Comparison of ENCODE assay signal across 9 cellular contexts in genomic region chr10:80460399-80461207, GRCh38. TPM values are rescaled to one million over a fixed set of nuclear protein-coding genes. Genes with fewer than 3 reads are reported as not detected.
DNase-seq lines count a peak whose midpoint lies in the region; ATAC-seq and TF ChIP-seq lines count a peak whose summit lies in the region.
"Had no signal": no experiment of that assay in that cellular context is flagged by ENCODE, and none has a peak within 500 bp of the region (broad histone marks: within the 10 kb centered on the region; RNA-seq: fewer than 3 reads in every experiment).

No MANE protein-coding gene starts in this region.

- H3K36me3 Mint-ChIP-seq in activated T-helper 1 cell treated with anti-CD3 and anti-CD28 coated beads, Interleukin-12 subunit alpha, Interleukin-12 subunit beta, Interleukin-2, Interleukin-4 antibody, amounts not matched to agents 30 ng/mL and 10 ng/mL and 1 ng/mL, durations not matched to agents 14 hours and 24 hours and 36 hours (ENCODE audit: low read depth), result peaks cover 19% of the 10 kb centered on the region
- peaks cover 2% of the 10 kb centered on the region for H3K36me3 Mint-ChIP-seq in progenitor cell of endocrine pancreas (ENCODE audit: insufficient read depth)

- H3K4me1 ChIP-seq in HUES64 (ENCODE audit: insufficient read depth, low read length), result peaks cover 67% of the 10 kb centered on the region
- H3K4me1 ChIP-seq in left ventricle myocardium inferior, result peaks cover 100% of the 10 kb centered on the region

- peak overlapping the region; percentile 30 for H3K4me3 ChIP-seq in HUES64 (ENCODE audit: low read length)
- H3K4me3 ChIP-seq in left ventricle myocardium inferior, result peak overlapping the region; percentile 99

- H3K27ac ChIP-seq in C4-2B, result peak overlapping the region; percentile 85
- H3K27ac ChIP-seq in HUES64 (ENCODE audit: low read depth, low read length), result peak overlapping the region; percentile 66
- peak overlapping the region; percentile 100 for H3K27ac ChIP-seq in left ventricle myocardium inferior (replicated peaks)

- no peaks in the 10 kb centered on the region for H3K36me3 ChIP-seq in HUES64 (ENCODE audit: insufficient read depth, low read length)
- no peaks in the 10 kb centered on the region for H3K36me3 ChIP-seq in left ventricle myocardium inferior

- 79% methylated on average over 6 of the region's 6 CpGs for WGBS in HUES64

- H3K27me3 Mint-ChIP-seq in activated T-helper 1 cell treated with anti-CD3 and anti-CD28 coated beads, Interleukin-12 subunit alpha, Interleukin-12 subunit beta, Interleukin-2, Interleukin-4 antibody, amounts not matched to agents 30 ng/mL and 10 ng/mL and 1 ng/mL, durations not matched to agents 14 hours and 24 hours and 36 hours (ENCODE audit: insufficient read depth), result no peaks in the 10 kb centered on the region
- H3K27me3 Mint-ChIP-seq in progenitor cell of endocrine pancreas, result no peaks in the 10 kb centered on the region

- no peaks in the 10 kb centered on the region for H3K9me3 ChIP-seq in HUES64 (ENCODE audit: insufficient read depth, low read depth, low read length)
- no peaks in the 10 kb centered on the region for H3K9me3 ChIP-seq in left ventricle myocardium inferior (replicated peaks)

- TF ChIP-seq CTCF in C4-2B (conservative IDR thresholded peaks at IDR 0.05) (no peak), left ventricle myocardium inferior (IDR thresholded peaks at IDR 0.05; ENCODE audit: borderline replicate concordance) (no peak), progenitor cell of endocrine pancreas (IDR thresholded peaks at IDR 0.05; ENCODE audit: unreplicated experiment) (no peak)

- H3K4me3 Mint-ChIP-seq in activated T-helper 1 cell treated with anti-CD3 and anti-CD28 coated beads, Interleukin-12 subunit alpha, Interleukin-12 subunit beta, Interleukin-2, Interleukin-4 antibody, amounts not matched to agents 30 ng/mL and 10 ng/mL and 1 ng/mL, durations not matched to agents 14 hours and 24 hours and 36 hours, result peak overlapping the region; percentile 98
- peak overlapping the region; percentile 61 for H3K4me3 Mint-ChIP-seq in progenitor cell of endocrine pancreas (ENCODE audit: low read depth)

- intact Hi-C loops in activated T-helper 1 cell treated with anti-CD3 and anti-CD28 coated beads, Interleukin-12 subunit alpha, Interleukin-12 subunit beta, Interleukin-2, Interleukin-4 antibody, amounts not matched to agents 30 ng/mL and 10 ng/mL and 1 ng/mL, durations not matched to agents 14 hours and 24 hours and 36 hours (cut with micrococcal nuclease), result loop anchor here (10.0 kb wide), 1 partner anchor 1216 kb away; no protein-coding TSS in a partner anchor
- intact Hi-C loops in left ventricle myocardium inferior (cut with micrococcal nuclease), result no loop called here

- H3K9me3 Mint-ChIP-seq in activated T-helper 1 cell treated with anti-CD3 and anti-CD28 coated beads, Interleukin-12 subunit alpha, Interleukin-12 subunit beta, Interleukin-2, Interleukin-4 antibody, amounts not matched to agents 30 ng/mL and 10 ng/mL and 1 ng/mL, durations not matched to agents 14 hours and 24 hours and 36 hours, result no peaks in the 10 kb centered on the region
- H3K9me3 Mint-ChIP-seq in progenitor cell of endocrine pancreas (ENCODE audit: low read depth), result no peaks in the 10 kb centered on the region

- DNase-seq in activated T-helper 1 cell treated with anti-CD3 and anti-CD28 coated beads, Interleukin-12 subunit alpha, Interleukin-12 subunit beta, Interleukin-2, Interleukin-4 antibody, amounts not matched to agents 30 ng/mL and 10 ng/mL and 1 ng/mL, durations not matched to agents 14 hours and 24 hours and 36 hours (ENCODE audit: low spot score), result no peak
- DNase-seq in left ventricle myocardium inferior, result no peak
- DNase-seq in progenitor cell of endocrine pancreas (ENCODE audit: low spot score, unreplicated experiment), result peak; percentile 77
- no peak for DNase-seq in NCI-H1092 (lab: John Stamatoyannopoulos, UW)
- DNase-seq: left cardiac atrium had no signal

- H3K27ac Mint-ChIP-seq in activated T-helper 1 cell treated with anti-CD3 and anti-CD28 coated beads, Interleukin-12 subunit alpha, Interleukin-12 subunit beta, Interleukin-2, Interleukin-4 antibody, amounts not matched to agents 30 ng/mL and 10 ng/mL and 1 ng/mL, durations not matched to agents 14 hours and 24 hours and 36 hours, result peak overlapping the region; percentile 88
- peak overlapping the region; percentile 98 for H3K27ac Mint-ChIP-seq in progenitor cell of endocrine pancreas

- ATAC-seq in HG02840 (IDR thresholded peaks at IDR 0.05; ENCODE audit: low FRiP score, unreplicated experiment) (no peak), HG03439 (IDR thresholded peaks at IDR 0.05; ENCODE audit: unreplicated experiment) (no peak)

- peak overlapping the region; percentile 42 for H3K9ac ChIP-seq in HUES64 (ENCODE audit: low read depth, low read length)

- H3K27me3 ChIP-seq in HUES64 (ENCODE audit: insufficient read depth, low read length), result peaks cover 5% of the 10 kb centered on the region
- H3K27me3 ChIP-seq in left ventricle myocardium inferior (ENCODE audit: low read depth), result no peaks in the 10 kb centered on the region

- H3K4me1 Mint-ChIP-seq in activated T-helper 1 cell treated with anti-CD3 and anti-CD28 coated beads, Interleukin-12 subunit alpha, Interleukin-12 subunit beta, Interleukin-2, Interleukin-4 antibody, amounts not matched to agents 30 ng/mL and 10 ng/mL and 1 ng/mL, durations not matched to agents 14 hours and 24 hours and 36 hours (ENCODE audit: low read depth), result peaks cover 98% of the 10 kb centered on the region
- H3K4me1 Mint-ChIP-seq in progenitor cell of endocrine pancreas (ENCODE audit: low read depth), result peaks cover 86% of the 10 kb centered on the region

RNA-seq across cellular contexts. Expression of gene TSPAN14, which starts 6.5 kb away (rescaled TPM):
- polyA plus RNA-seq in HUES64 (2013, experiment 1 of 2), result 67.4 TPM
- polyA plus RNA-seq in HUES64 (2013, experiment 2 of 2), result 75.6 TPM
- total RNA-seq in activated T-helper 1 cell treated with anti-CD3 and anti-CD28 coated beads, Interleukin-12 subunit alpha, Interleukin-12 subunit beta, Interleukin-2, Interleukin-4 antibody, amounts not matched to agents 30 ng/mL and 10 ng/mL and 1 ng/mL, durations not matched to agents 14 hours and 24 hours and 36 hours, result 75.4 and 81.9 TPM in 2 replicates
- total RNA-seq in left ventricle myocardium inferior (33.4 TPM), progenitor cell of endocrine pancreas (126 TPM in 2 replicates)

RNA-seq across cellular contexts. Expression of gene PRXL2A, which starts 52.3 kb away (rescaled TPM):
- 57.6 TPM for polyA plus RNA-seq in HUES64 (2013, experiment 1 of 2)
- polyA plus RNA-seq in HUES64 (2013, experiment 2 of 2), result 69.2 TPM
- total RNA-seq in activated T-helper 1 cell treated with anti-CD3 and anti-CD28 coated beads, Interleukin-12 subunit alpha, Interleukin-12 subunit beta, Interleukin-2, Interleukin-4 antibody, amounts not matched to agents 30 ng/mL and 10 ng/mL and 1 ng/mL, durations not matched to agents 14 hours and 24 hours and 36 hours, result 11.9 and 13.2 TPM in 2 replicates
- total RNA-seq in left ventricle myocardium inferior, result 101 TPM
- 132 and 137 TPM in 2 replicates for total RNA-seq in progenitor cell of endocrine pancreas
